ENCODE assay signal across 8 cellular contexts in the genomic region with DNA sequence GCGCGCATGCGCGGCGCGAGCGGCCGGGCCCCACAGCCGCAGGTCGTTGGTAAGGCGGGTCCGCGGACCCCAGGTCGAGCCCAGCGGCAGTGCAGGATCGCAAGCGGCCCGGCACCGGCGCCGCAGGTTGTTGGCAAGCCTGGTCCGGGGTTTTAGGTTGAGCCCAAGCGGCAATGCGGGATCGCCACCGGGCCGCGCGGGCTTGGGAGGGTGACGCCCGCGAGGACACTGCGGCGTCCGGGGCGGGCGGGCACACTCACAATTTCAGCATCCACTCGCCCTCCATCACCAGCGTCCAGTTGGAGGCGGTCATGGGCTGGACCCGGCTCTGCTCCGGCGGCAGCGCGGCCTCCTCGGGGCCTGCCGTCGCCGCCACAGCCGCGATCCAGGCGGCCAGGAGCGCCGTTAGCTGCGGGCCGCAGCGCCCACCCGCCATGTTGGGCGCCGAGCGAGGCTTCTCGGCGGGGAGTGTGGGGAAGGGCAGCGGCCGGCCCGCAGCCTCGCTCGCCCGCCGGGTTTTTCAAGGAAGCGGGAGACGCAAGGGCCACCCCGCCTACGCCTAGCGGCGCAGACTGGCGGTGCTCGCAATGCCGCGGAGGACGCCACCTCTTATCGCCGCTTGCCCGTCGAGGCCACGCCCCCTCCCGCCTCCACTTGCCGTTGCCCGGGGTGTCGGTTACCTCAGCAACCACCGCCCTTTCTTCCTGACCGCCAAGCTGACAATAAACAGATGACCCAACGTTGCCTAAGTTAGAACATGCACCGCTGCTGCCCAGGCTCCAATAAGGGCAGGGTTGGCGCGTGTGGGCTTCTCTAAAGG. TPM values are rescaled to one million over a fixed set of nuclear protein-coding genes. Genes with fewer than 3 reads are reported as not detected.
DNase-seq lines count a peak whose midpoint lies in the region; ATAC-seq, FAIRE-seq and TF ChIP-seq lines count a peak whose summit lies in the region.

A gene with protein sequence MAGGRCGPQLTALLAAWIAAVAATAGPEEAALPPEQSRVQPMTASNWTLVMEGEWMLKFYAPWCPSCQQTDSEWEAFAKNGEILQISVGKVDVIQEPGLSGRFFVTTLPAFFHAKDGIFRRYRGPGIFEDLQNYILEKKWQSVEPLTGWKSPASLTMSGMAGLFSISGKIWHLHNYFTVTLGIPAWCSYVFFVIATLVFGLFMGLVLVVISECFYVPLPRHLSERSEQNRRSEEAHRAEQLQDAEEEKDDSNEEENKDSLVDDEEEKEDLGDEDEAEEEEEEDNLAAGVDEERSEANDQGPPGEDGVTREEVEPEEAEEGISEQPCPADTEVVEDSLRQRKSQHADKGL (minus strand): TSS at position 584 of the 820 bp plus-strand sequence. CDS start 148 bp downstream, at position 436.

- H3K27me3 ChIP-seq in HUES6 (ENCODE audit: control insufficient read depth, insufficient read depth, low read length) (no peaks in the 10 kb centered on the region), OCI-LY1 (ENCODE audit: insufficient read depth, low read length) (no peaks in the 10 kb centered on the region), endothelial cell of umbilical vein (ENCODE audit: control insufficient read depth in 2 of 2, insufficient read depth in 2 of 2, low read length in 2 of 2) (no peaks in the 10 kb centered on the region), mononuclear cell (ENCODE audit: insufficient read depth, low read length) (no peaks in the 10 kb centered on the region)

- H3K4me2 ChIP-seq in OCI-LY1 (ENCODE audit: low read length), result peak within 1 kb of the TSS; percentile 79
- H3K4me2 ChIP-seq in endothelial cell of umbilical vein (ENCODE audit: insufficient read depth, low read length), result peak within 1 kb of the TSS; percentile 95

- H3K4me1 ChIP-seq in HUES6 (ENCODE audit: control insufficient read depth, insufficient read depth, low read length), result 0 out of 2 replicates have a peak, but pooled peaks cover 5% of the 10 kb centered on the region
- H3K4me1 ChIP-seq in OCI-LY1 (ENCODE audit: insufficient read depth, low read length, severe bottlenecking), result peaks cover 50% of the 10 kb centered on the region
- H3K4me1 ChIP-seq in endothelial cell of umbilical vein (ENCODE audit: control insufficient read depth, extremely low read depth, insufficient read depth, low read length), result peaks cover 8% of the 10 kb centered on the region
- peaks cover 36% of the 10 kb centered on the region for H3K4me1 ChIP-seq in mononuclear cell (ENCODE audit: insufficient read depth, low read length)

- ATAC-seq in GM21423 (IDR thresholded peaks at IDR 0.05; ENCODE audit: unreplicated experiment), result peak; percentile 84

- H3K9me2 ChIP-seq in OCI-LY1 (ENCODE audit: low read depth, low read length), result no peaks in the 10 kb centered on the region

- H2AFZ ChIP-seq in OCI-LY1 (ENCODE audit: low read length), result no peak within 1 kb of the TSS
- peak within 1 kb of the TSS; percentile 96 for H2AFZ ChIP-seq in endothelial cell of umbilical vein (ENCODE audit: low read depth, low read length)

- H3K4me3 ChIP-seq in HUES6 (ENCODE audit: low read depth, low read length) (peak within 1 kb of the TSS; percentile 87), OCI-LY1 (ENCODE audit: low read depth, low read length, poor library complexity, severe bottlenecking) (peak within 1 kb of the TSS; percentile 94), endothelial cell of umbilical vein (replicated peaks in 1 of 3; ENCODE audit: insufficient read depth in 1 of 3, low read depth in 1 of 3, low read length in 3 of 3) (peak within 1 kb of the TSS; percentile 76 to 88 (median 82)), mononuclear cell (ENCODE audit: low read length) (peak within 1 kb of the TSS; percentile 91)

- peak; percentile 47 for DNase-seq in D721Med (ENCODE audit: insufficient read length, low spot score)
- peak; percentile 80 for DNase-seq in activated T-cell treated with anti-CD3 and anti-CD28 coated beads for 1 hour (ENCODE audit: low read depth)
- peak; percentile 97 for DNase-seq in endothelial cell of umbilical vein (ENCODE audit: low read depth, low spot score)
- DNase-seq in stimulated activated CD8-positive, alpha-beta memory T cell treated with anti-CD3 and anti-CD28 coated beads, Interleukin-4, amount 100 ng/mL, for 1 hour (ENCODE audit: low read depth in 2 of 2, low spot score in 1 of 2), result peak; percentile 79 to 80

- POLR2A ChIA-PET in endothelial cell of umbilical vein (lab: Charles Lee), result interaction anchor here (0.7 kb wide), 1 partner anchor 8 kb away, joined by 3 read pairs; no protein-coding TSS in a partner anchor

- H3K79me2 ChIP-seq in OCI-LY1 (ENCODE audit: insufficient read depth, low read length), result peaks cover 43% of the 10 kb centered on the region
- H3K79me2 ChIP-seq in endothelial cell of umbilical vein (ENCODE audit: control insufficient read depth, insufficient read depth, low read length), result no peaks in the 10 kb centered on the region

- H3K9ac ChIP-seq in HUES6 (ENCODE audit: low read length) (peak within 1 kb of the TSS; percentile 84), OCI-LY1 (ENCODE audit: low read length) (peak within 1 kb of the TSS; percentile 97), endothelial cell of umbilical vein (replicated peaks; ENCODE audit: extremely low read depth, insufficient read depth, low read length) (peak within 1 kb of the TSS; percentile 83)

- TF ChIP-seq POLR2A in endothelial cell of umbilical vein (IDR thresholded peaks at IDR 0.05; ENCODE audit: low read depth, low read length), result peak; percentile 95

- H3K9me1 ChIP-seq in endothelial cell of umbilical vein (replicated peaks; ENCODE audit: control insufficient read depth, extremely low read depth, insufficient read depth, low read length), result no peaks in the 10 kb centered on the region

- CTCF ChIA-PET in endothelial cell of umbilical vein (lab: Charles Lee), result interaction anchor here (0.9 to 2.7 kb wide), 3 partner anchors 11 to 39 kb away, joined by 3 to 9 read pairs (median 5); no protein-coding TSS in a partner anchor

- dilution Hi-C loops in endothelial cell of umbilical vein (cut with MboI; ENCODE audit: extremely low pct_ligation_motif_present, low sequenced_read_pairs), result no loop called here

- H4K20me1 ChIP-seq in OCI-LY1 (ENCODE audit: insufficient read depth, low read length) (no peaks in the 10 kb centered on the region), endothelial cell of umbilical vein (replicated peaks; ENCODE audit: control insufficient read depth, extremely low read depth, insufficient read depth, low read length) (no peaks in the 10 kb centered on the region)

- peak within 1 kb of the TSS; percentile 78 for H3K27ac ChIP-seq in HUES6 (ENCODE audit: low read depth, low read length)
- H3K27ac ChIP-seq in OCI-LY1 (ENCODE audit: low read depth, low read length, poor library complexity, severe bottlenecking), result peak within 1 kb of the TSS; percentile 91
- peak within 1 kb of the TSS; percentile 64 for H3K27ac ChIP-seq in endothelial cell of umbilical vein (ENCODE audit: insufficient read depth, low read depth, low read length)

- TSS peak; percentile 35 for BruUV-seq in endothelial cell of umbilical vein (replicated peaks; lab: Mats Ljungman, UMichigan)

- H3K9me3 ChIP-seq in HUES6 (ENCODE audit: control insufficient read depth, insufficient read depth, low read depth, low read length) (no peaks in the 10 kb centered on the region), OCI-LY1 (ENCODE audit: low read length) (no peaks in the 10 kb centered on the region), endothelial cell of umbilical vein (replicated peaks; ENCODE audit: control insufficient read depth, insufficient read depth, low read length) (no peaks in the 10 kb centered on the region), mononuclear cell (ENCODE audit: low read depth, low read length) (no peaks in the 10 kb centered on the region)

- no peaks in the 10 kb centered on the region for H3F3A ChIP-seq in OCI-LY1 (ENCODE audit: insufficient read depth, low read length)

- intact Hi-C loops in endothelial cell of umbilical vein (cut with micrococcal nuclease), result loop anchor here (1.0 to 2.0 kb wide), 3 partner anchors 39 to 83 kb away; no protein-coding TSS in a partner anchor

- FAIRE-seq in D721Med (lab: Jason Lieb, UNC), result no peak
- FAIRE-seq in endothelial cell of umbilical vein (lab: Jason Lieb, UNC), result peak; percentile 93

- H3K36me3 ChIP-seq in HUES6 (ENCODE audit: control insufficient read depth, insufficient read depth, low read length), result no peaks in the 10 kb centered on the region
- peaks cover 18% of the 10 kb centered on the region; the same call in 1 of the 2 replicates for H3K36me3 ChIP-seq in OCI-LY1 (ENCODE audit: insufficient read depth, low read length)
- H3K36me3 ChIP-seq in endothelial cell of umbilical vein (ENCODE audit: control insufficient read depth in 2 of 2, extremely low read depth in 1 of 2, insufficient read depth in 2 of 2, low read length in 2 of 2), result no peaks in the 10 kb centered on the region

- TF ChIP-seq CTCF in D721Med (IDR thresholded peaks at IDR 0.05; ENCODE audit: insufficient read depth, missing control alignments) (no peak), OCI-LY1 (IDR thresholded peaks at IDR 0.05; ENCODE audit: low read length) (peak; percentile 17; the same call in 1 of the 2 replicates), endothelial cell of umbilical vein (IDR thresholded peaks at IDR 0.05; ENCODE audit: extremely low read depth in 1 of 2, insufficient read depth in 1 of 2, low read depth in 1 of 2, low read length in 2 of 2) (peak; percentile 13 to 74)

TF ChIP-seq in endothelial cell of umbilical vein, 7 proteins besides CTCF, POLR2A, EP300 and RAD21:
- TF ChIP-seq FOS (IDR thresholded peaks at IDR 0.05; ENCODE audit: borderline replicate concordance, insufficient read depth, low read length), result no peak
- no peak for TF ChIP-seq JUN (IDR thresholded peaks at IDR 0.05; ENCODE audit: borderline replicate concordance, insufficient read depth, insufficient read length, low read depth)
- TF ChIP-seq EZH2 (IDR thresholded peaks at IDR 0.05; ENCODE audit: borderline replicate concordance, low read depth, low read length, severe bottlenecking), result no peak
- TF ChIP-seq POLR2AphosphoS5 (IDR thresholded peaks at IDR 0.05; ENCODE audit: insufficient read depth, low read depth, low read length), result peak; percentile 89
- peak; percentile 8 for TF ChIP-seq GATA2 (IDR thresholded peaks at IDR 0.05; ENCODE audit: insufficient read depth, insufficient read length, low read depth, low read length)

RNA-seq across cellular contexts. Expression of the gene that starts here (rescaled TPM):
- 26.9 and 30.3 TPM in 2 replicates for total RNA-seq in endothelial cell of umbilical vein
- 5.4 and 6.5 TPM in 2 replicates for polyA plus RNA-seq in endothelial cell of umbilical vein
- 8.2 TPM in 2 replicates for polyA plus RNA-seq in endothelial cell of umbilical vein (2011; cell fraction: cytosol; rRNA removed)
- 3.2 and 4.6 TPM in 2 replicates for polyA plus RNA-seq in endothelial cell of umbilical vein (2011; cell fraction: nucleus; rRNA removed)
- polyA plus RNA-seq in endothelial cell of umbilical vein (2012), result 12.9 and 14.6 TPM in 2 replicates
- polyA minus RNA-seq in endothelial cell of umbilical vein, result 15.8 and 18.1 TPM in 2 replicates
- polyA minus RNA-seq in endothelial cell of umbilical vein (2011; cell fraction: cytosol; rRNA and poly(A)+ RNA removed), result 3.6 TPM
- 5.3 and 7.7 TPM in 2 replicates for polyA minus RNA-seq in endothelial cell of umbilical vein (2011; cell fraction: nucleus; rRNA and poly(A)+ RNA removed)
- total RNA-seq in mononuclear cell, result 51.1 TPM

Comparison
In these comparisons a context has a peak if more than half of its experiments do, and no peak if none do; other contexts are left out.
1. Peak in every context shown above with its lines: DNase-seq, ATAC-seq, H3K4me3 ChIP-seq and H3K27ac ChIP-seq.
2. DNase-seq: peak in every context shown above with its lines; median percentile 97 in endothelial cell of umbilical vein; 80 in activated T-cell treated with anti-CD3 and anti-CD28 coated beads for 1 hour; 80 in stimulated activated CD8-positive, alpha-beta memory T cell treated with anti-CD3 and anti-CD28 coated beads, Interleukin-4, amount 100 ng/mL, for 1 hour; 47 in D721Med.